Comparison of ENCODE assay signal across 9 cellular contexts in genomic region chr19:45442408-45442926, GRCh38. TPM values are rescaled to one million over a fixed set of nuclear protein-coding genes. Genes with fewer than 3 reads are reported as not detected.
DNase-seq lines count a peak whose midpoint lies in the region; ATAC-seq and TF ChIP-seq lines count a peak whose summit lies in the region.
"Had no signal": no experiment of that assay in that cellular context is flagged by ENCODE, and none has a peak within 500 bp of the region (broad histone marks: within the 10 kb centered on the region; RNA-seq: fewer than 3 reads in every experiment).

No MANE protein-coding gene starts in this region.

- H4K20me1 ChIP-seq in BLaER1 (no peaks in the 10 kb centered on the region), Loucy (ENCODE audit: insufficient read depth, low read length, poor library complexity, severe bottlenecking) (no peaks in the 10 kb centered on the region), osteoblast (ENCODE audit: insufficient read depth, low read length) (no peaks in the 10 kb centered on the region)

- ATAC-seq in HG03025 (IDR thresholded peaks at IDR 0.05; ENCODE audit: low FRiP score, unreplicated experiment) (no peak), HG02678 (IDR thresholded peaks at IDR 0.05; ENCODE audit: unreplicated experiment) (no peak)

- H3K4me3 ChIP-seq in BLaER1: peak overlapping the region; percentile 66; the same call in 1 of the 2 replicates
- H3K4me3 ChIP-seq in Loucy (ENCODE audit: low read length, poor library complexity, severe bottlenecking): peak overlapping the region; percentile 73
- H3K4me3 ChIP-seq in duodenal mucosa (ENCODE audit: low read depth in 1 of 2, low read length in 2 of 2): no peak overlapping the region
- peak overlapping the region; percentile 75 for H3K4me3 ChIP-seq in osteoblast (ENCODE audit: insufficient read depth, low read length)
- H3K4me3 ChIP-seq: lung had no signal

- H3K36me3 ChIP-seq in BLaER1 (no peaks in the 10 kb centered on the region), Loucy (ENCODE audit: insufficient read depth, low read length) (no peaks in the 10 kb centered on the region), duodenal mucosa (ENCODE audit: control insufficient read depth in 1 of 2, insufficient read depth in 2 of 2, low read length in 2 of 2) (no peaks in the 10 kb centered on the region), osteoblast (ENCODE audit: insufficient read depth, low read length) (no peaks in the 10 kb centered on the region)

- H3K9ac ChIP-seq in BLaER1 (peak overlapping the region; percentile 54; the same call in 1 of the 2 replicates), Loucy (ENCODE audit: low read depth, low read length, poor library complexity, severe bottlenecking) (no peak overlapping the region), duodenal mucosa (ENCODE audit: low read depth in 1 of 2, low read length in 2 of 2) (peak overlapping the region; percentile 52 to 89)

- H3K4me2 ChIP-seq in BLaER1 (peak overlapping the region; percentile 87), Loucy (ENCODE audit: low read depth, low read length, poor library complexity, severe bottlenecking) (peak overlapping the region; percentile 91), osteoblast (ENCODE audit: insufficient read depth, low read length) (peak overlapping the region; percentile 89)

- H3K27ac ChIP-seq in BLaER1: peak overlapping the region; percentile 85; the same call in 1 of the 2 replicates
- H3K27ac ChIP-seq in duodenal mucosa (ENCODE audit: low read depth, low read length): no peak overlapping the region
- peak overlapping the region; percentile 98 for H3K27ac ChIP-seq in osteoblast (ENCODE audit: low read depth, low read length)

- H2AFZ ChIP-seq in Loucy (ENCODE audit: low read length) (no peak overlapping the region), osteoblast (ENCODE audit: low read length) (no peak overlapping the region)

- H3K27me3 ChIP-seq in BLaER1 (no peaks in the 10 kb centered on the region), Loucy (ENCODE audit: insufficient read depth, low read length, poor library complexity, severe bottlenecking) (no peaks in the 10 kb centered on the region), duodenal mucosa (ENCODE audit: control insufficient read depth in 1 of 2, insufficient read depth in 2 of 2, low read length in 2 of 2) (no peaks in the 10 kb centered on the region), osteoblast (ENCODE audit: insufficient read depth, low read length) (no peaks in the 10 kb centered on the region)

- H3K79me2 ChIP-seq in Loucy (ENCODE audit: insufficient read depth, low read length) (no peaks in the 10 kb centered on the region), osteoblast (ENCODE audit: insufficient read depth, low read length) (peaks cover 5% of the 10 kb centered on the region)

- H3K4me1 ChIP-seq in BLaER1: peaks cover 61% of the 10 kb centered on the region
- peaks cover 15% of the 10 kb centered on the region for H3K4me1 ChIP-seq in Loucy (ENCODE audit: insufficient read depth, low read length, poor library complexity, severe bottlenecking)
- H3K4me1 ChIP-seq in duodenal mucosa (ENCODE audit: control insufficient read depth in 1 of 2, insufficient read depth in 2 of 2, low read length in 2 of 2): peaks cover 21 to 37% of the 10 kb centered on the region in 2 donors
- peaks cover 31% of the 10 kb centered on the region for H3K4me1 ChIP-seq in osteoblast (ENCODE audit: insufficient read depth, low read length)

- TF ChIP-seq CTCF in Loucy (conservative IDR thresholded peaks at IDR 0.05; ENCODE audit: low read length) (no peak), osteoblast (IDR thresholded peaks at IDR 0.05; ENCODE audit: extremely low read depth, low read depth, low read length) (no peak)

- DNase-seq in osteoblast (ENCODE audit: insufficient read length, low spot score, missing footprints) (peak; percentile 21), NCI-H1105 (lab: John Stamatoyannopoulos, UW) (no peak)
- DNase-seq in stimulated activated CD4-positive, alpha-beta T cell treated with anti-CD3 and anti-CD28 coated beads, Interleukin-2, amount 100 ng/mL, for 48 hours: no peak

- H3K9me3 ChIP-seq in BLaER1: no peaks in the 10 kb centered on the region
- H3K9me3 ChIP-seq in Loucy (ENCODE audit: insufficient read depth, low read depth, low read length): no peaks in the 10 kb centered on the region
- H3K9me3 ChIP-seq in duodenal mucosa (ENCODE audit: control insufficient read depth in 1 of 2, low read length in 2 of 2): no peaks in the 10 kb centered on the region
- H3K9me3 ChIP-seq in osteoblast (ENCODE audit: low read depth, low read length): no peaks in the 10 kb centered on the region

- no peaks in the 10 kb centered on the region for H3F3A ChIP-seq in Loucy (ENCODE audit: low read depth)

- no peaks in the 10 kb centered on the region for H3K9me2 ChIP-seq in Loucy (replicated peaks; ENCODE audit: low read depth, low read length)

RNA-seq across cellular contexts. Expression of gene ERCC1, which starts 18.8 kb away (rescaled TPM):
- 88.4 and 96.3 TPM in 2 replicates for total RNA-seq in osteoblast

RNA-seq across cellular contexts. Expression of gene FOSB, which starts 25.3 kb away (rescaled TPM):
- total RNA-seq in osteoblast: 3.3 and 3.8 TPM in 2 replicates

RNA-seq across cellular contexts. Expression of gene POLR1G, which starts 36.0 kb away (rescaled TPM):
- total RNA-seq in osteoblast: 10.5 and 10.6 TPM in 2 replicates

RNA-seq across cellular contexts. Expression of gene PPP1R13L, which starts 37.6 kb away (rescaled TPM):
- 6.9 and 8.5 TPM in 2 replicates for total RNA-seq in osteoblast

RNA-seq across cellular contexts. Expression of gene RTN2, which starts 54.4 kb away (rescaled TPM):
- 6.2 TPM in 2 replicates for total RNA-seq in osteoblast

Comparison
In these comparisons a context has a peak if more than half of its experiments do, and no peak if none do; other contexts are left out.
1. H3K4me3 ChIP-seq: peak in BLaER1 (single experiment), Loucy (single experiment) and osteoblast (single experiment); none in duodenal mucosa (0 of 2).
2. Peak in every context shown above with its lines, with median percentiles within 50 percentile points of each other: H3K4me2 ChIP-seq.